Comparison of ENCODE assay signal across 10 cellular contexts in the genomic region with DNA sequence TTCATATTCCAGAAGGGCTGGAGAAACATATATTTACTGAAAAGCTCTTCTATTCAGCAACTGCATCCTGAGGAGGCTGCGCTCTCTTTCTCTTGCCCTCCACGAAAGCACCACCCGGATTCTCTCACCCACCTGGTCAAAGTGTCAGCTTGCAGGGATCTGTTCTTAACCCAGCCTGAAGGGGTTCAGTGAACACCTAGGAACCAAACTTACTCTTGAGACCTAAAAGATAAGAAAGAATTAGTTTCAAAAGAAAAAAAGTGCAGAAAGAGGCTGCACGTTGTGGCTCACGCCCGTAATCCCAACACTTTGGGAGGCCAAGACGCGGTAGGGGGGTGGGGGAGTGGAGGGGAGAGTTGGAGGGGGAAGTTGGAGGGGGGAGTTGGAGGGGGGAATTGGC. TPM values are rescaled to one million over a fixed set of nuclear protein-coding genes. Genes with fewer than 3 reads are reported as not detected.
DNase-seq lines count a peak whose midpoint lies in the region; ATAC-seq, FAIRE-seq and TF ChIP-seq lines count a peak whose summit lies in the region.
"Had no signal": no experiment of that assay in that cellular context is flagged by ENCODE, and none has a peak within 500 bp of the region (broad histone marks: within the 10 kb centered on the region; RNA-seq: fewer than 3 reads in every experiment).

No MANE protein-coding gene starts in this region.

- H3K4me3 ChIP-seq in BLaER1: peak overlapping the region; percentile 57
- H3K4me3 ChIP-seq in HL-60 (replicated peaks; ENCODE audit: insufficient read depth, low read length): peak overlapping the region; percentile 43
- H3K4me3 ChIP-seq in left lung: peak overlapping the region; percentile 4 to 30

- H3K9me3 ChIP-seq in BLaER1 (peaks cover 5% of the 10 kb centered on the region), left lung (no peaks in the 10 kb centered on the region)

- H4K20me1 ChIP-seq in BLaER1: no peaks in the 10 kb centered on the region

- H3K27ac ChIP-seq in BLaER1 (no peak overlapping the region), HL-60 (replicated peaks) (no peak overlapping the region), left lung (no peak overlapping the region)

- FAIRE-seq in GM12892 (lab: Jason Lieb, UNC): no peak

- DNase-seq in HL-60 (ENCODE audit: low read depth in 1 of 2, low spot score in 1 of 2) (no peak), amniotic epithelial cell (ENCODE audit: low read depth) (peak; percentile 20), left lung (no peak), NCI-H2196 treated with DMSO at 0.1 percent for 48 hours (lab: John Stamatoyannopoulos, UW; ENCODE audit: unreplicated experiment) (no peak), GM12892 (ENCODE audit: insufficient read length) (no peak)
- DNase-seq: NCI-H2081 treated with DMSO at 0.1 percent for 48 hours had no signal

- peak overlapping the region; percentile 60 for H3K4me2 ChIP-seq in BLaER1

- H3K4me1 ChIP-seq in BLaER1 (no peaks in the 10 kb centered on the region), left lung (no peaks in the 10 kb centered on the region)

- ATAC-seq in left lung (no peak), GM18498 (IDR thresholded peaks at IDR 0.05; ENCODE audit: unreplicated experiment) (no peak), HG03565 (IDR thresholded peaks at IDR 0.05; ENCODE audit: unreplicated experiment) (no peak)

- TF ChIP-seq POLR2A in GM12892 (IDR thresholded peaks at IDR 0.05; ENCODE audit: low read depth, low read length): no peak

- H3K36me3 ChIP-seq in BLaER1 (no peaks in the 10 kb centered on the region), left lung (no peaks in the 10 kb centered on the region)

- intact Hi-C loops in left lung (cut with DNase I): no loop called here

- H3K27me3 ChIP-seq in BLaER1 (no peaks in the 10 kb centered on the region; the same call in 1 of the 2 replicates), HL-60 (ENCODE audit: insufficient read depth, poor library complexity, severe bottlenecking) (peaks cover 2% of the 10 kb centered on the region), left lung (peaks cover 10 to 72% of the 10 kb centered on the region in 2 donors)

- 0 out of 2 replicates have a peak overlapping the region, but pooled peaks have one; percentile 23 for H3K9ac ChIP-seq in BLaER1

- TF ChIP-seq CTCF in HL-60 (IDR thresholded peaks at IDR 0.05; ENCODE audit: insufficient read depth, low read length) (no peak), left lung (IDR thresholded peaks at IDR 0.05) (no peak)

RNA-seq across cellular contexts. Expression of gene GPX5, which starts 18.5 kb away (rescaled TPM):
- not detected for total RNA-seq in left lung
- not detected for polyA plus RNA-seq in GM12892 (2012; ENCODE audit: missing spikeins)
- polyA plus RNA-seq: esophagus had no signal

RNA-seq across cellular contexts. Expression of gene GPX6, which starts 28.6 kb away (rescaled TPM):
- total RNA-seq in left lung: not detected
- polyA plus RNA-seq in GM12892 (2012; ENCODE audit: missing spikeins): not detected
- polyA plus RNA-seq: esophagus had no signal
